In the genomic region with DNA sequence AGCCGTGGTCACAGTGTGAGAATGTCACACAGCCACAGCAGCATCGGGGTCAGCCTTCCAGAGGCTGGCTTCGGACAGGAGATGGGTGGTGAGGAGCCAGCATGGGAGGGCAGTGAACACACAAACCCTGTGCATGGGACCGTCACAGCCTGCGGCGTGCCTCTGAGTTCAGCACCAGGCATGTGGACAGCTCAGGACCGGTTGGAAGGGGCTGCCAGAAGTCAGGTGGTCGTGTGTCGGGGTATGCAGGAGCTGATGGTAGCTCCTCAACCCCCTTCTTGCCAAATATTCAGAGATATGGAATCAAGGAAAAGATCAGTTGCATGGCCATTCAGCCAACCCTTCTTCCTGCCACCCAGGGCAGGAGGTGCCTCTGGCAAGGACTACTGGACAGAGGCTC, we compare ENCODE assay signal across 4 cellular contexts.
TF ChIP-seq lines count a peak whose summit lies in the region.

No MANE protein-coding gene starts in this region.

TF ChIP-seq in SK-N-SH, 30 proteins besides CTCF, POLR2A, EP300 and RAD21:
- TF ChIP-seq, protein P1, sequence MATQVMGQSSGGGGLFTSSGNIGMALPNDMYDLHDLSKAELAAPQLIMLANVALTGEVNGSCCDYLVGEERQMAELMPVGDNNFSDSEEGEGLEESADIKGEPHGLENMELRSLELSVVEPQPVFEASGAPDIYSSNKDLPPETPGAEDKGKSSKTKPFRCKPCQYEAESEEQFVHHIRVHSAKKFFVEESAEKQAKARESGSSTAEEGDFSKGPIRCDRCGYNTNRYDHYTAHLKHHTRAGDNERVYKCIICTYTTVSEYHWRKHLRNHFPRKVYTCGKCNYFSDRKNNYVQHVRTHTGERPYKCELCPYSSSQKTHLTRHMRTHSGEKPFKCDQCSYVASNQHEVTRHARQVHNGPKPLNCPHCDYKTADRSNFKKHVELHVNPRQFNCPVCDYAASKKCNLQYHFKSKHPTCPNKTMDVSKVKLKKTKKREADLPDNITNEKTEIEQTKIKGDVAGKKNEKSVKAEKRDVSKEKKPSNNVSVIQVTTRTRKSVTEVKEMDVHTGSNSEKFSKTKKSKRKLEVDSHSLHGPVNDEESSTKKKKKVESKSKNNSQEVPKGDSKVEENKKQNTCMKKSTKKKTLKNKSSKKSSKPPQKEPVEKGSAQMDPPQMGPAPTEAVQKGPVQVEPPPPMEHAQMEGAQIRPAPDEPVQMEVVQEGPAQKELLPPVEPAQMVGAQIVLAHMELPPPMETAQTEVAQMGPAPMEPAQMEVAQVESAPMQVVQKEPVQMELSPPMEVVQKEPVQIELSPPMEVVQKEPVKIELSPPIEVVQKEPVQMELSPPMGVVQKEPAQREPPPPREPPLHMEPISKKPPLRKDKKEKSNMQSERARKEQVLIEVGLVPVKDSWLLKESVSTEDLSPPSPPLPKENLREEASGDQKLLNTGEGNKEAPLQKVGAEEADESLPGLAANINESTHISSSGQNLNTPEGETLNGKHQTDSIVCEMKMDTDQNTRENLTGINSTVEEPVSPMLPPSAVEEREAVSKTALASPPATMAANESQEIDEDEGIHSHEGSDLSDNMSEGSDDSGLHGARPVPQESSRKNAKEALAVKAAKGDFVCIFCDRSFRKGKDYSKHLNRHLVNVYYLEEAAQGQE (IDR thresholded peaks at IDR 0.05; ENCODE audit: low read depth, low read length): peak; percentile 89
- TF ChIP-seq SMC3 (IDR thresholded peaks at IDR 0.05; ENCODE audit: low read depth, low read length): no peak

TF ChIP-seq in SK-N-SH treated with all-trans-retinoic acid at 6 μM for 48 hours, 23 proteins besides CTCF, POLR2A, EP300 and RAD21 (continues in another document):
- TF ChIP-seq PPARA (CRISPR knock-in tag; IDR thresholded peaks at IDR 0.05; ENCODE audit: borderline replicate concordance) (no peak), ZNF8 (CRISPR knock-in tag; IDR thresholded peaks at IDR 0.05) (no peak), CSDC2 (CRISPR knock-in tag; IDR thresholded peaks at IDR 0.05) (no peak), ZFP30 (CRISPR knock-in tag; IDR thresholded peaks at IDR 0.05) (no peak), RARB (CRISPR knock-in tag; IDR thresholded peaks at IDR 0.05) (no peak), ZNF70 (CRISPR knock-in tag; IDR thresholded peaks at IDR 0.05) (no peak), SNAI2 (CRISPR knock-in tag; IDR thresholded peaks at IDR 0.05) (no peak), ARNTL (CRISPR knock-in tag; IDR thresholded peaks at IDR 0.05; ENCODE audit: borderline replicate concordance, low read depth) (no peak), ZC3H10 (CRISPR knock-in tag; IDR thresholded peaks at IDR 0.05) (no peak), OSR1 (CRISPR knock-in tag; IDR thresholded peaks at IDR 0.05) (no peak), BACH2 (CRISPR knock-in tag; IDR thresholded peaks at IDR 0.05; ENCODE audit: borderline replicate concordance) (no peak)
- TF ChIP-seq, protein P2, sequence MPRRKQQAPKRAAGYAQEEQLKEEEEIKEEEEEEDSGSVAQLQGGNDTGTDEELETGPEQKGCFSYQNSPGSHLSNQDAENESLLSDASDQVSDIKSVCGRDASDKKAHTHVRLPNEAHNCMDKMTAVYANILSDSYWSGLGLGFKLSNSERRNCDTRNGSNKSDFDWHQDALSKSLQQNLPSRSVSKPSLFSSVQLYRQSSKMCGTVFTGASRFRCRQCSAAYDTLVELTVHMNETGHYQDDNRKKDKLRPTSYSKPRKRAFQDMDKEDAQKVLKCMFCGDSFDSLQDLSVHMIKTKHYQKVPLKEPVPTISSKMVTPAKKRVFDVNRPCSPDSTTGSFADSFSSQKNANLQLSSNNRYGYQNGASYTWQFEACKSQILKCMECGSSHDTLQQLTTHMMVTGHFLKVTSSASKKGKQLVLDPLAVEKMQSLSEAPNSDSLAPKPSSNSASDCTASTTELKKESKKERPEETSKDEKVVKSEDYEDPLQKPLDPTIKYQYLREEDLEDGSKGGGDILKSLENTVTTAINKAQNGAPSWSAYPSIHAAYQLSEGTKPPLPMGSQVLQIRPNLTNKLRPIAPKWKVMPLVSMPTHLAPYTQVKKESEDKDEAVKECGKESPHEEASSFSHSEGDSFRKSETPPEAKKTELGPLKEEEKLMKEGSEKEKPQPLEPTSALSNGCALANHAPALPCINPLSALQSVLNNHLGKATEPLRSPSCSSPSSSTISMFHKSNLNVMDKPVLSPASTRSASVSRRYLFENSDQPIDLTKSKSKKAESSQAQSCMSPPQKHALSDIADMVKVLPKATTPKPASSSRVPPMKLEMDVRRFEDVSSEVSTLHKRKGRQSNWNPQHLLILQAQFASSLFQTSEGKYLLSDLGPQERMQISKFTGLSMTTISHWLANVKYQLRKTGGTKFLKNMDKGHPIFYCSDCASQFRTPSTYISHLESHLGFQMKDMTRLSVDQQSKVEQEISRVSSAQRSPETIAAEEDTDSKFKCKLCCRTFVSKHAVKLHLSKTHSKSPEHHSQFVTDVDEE (CRISPR knock-in tag; IDR thresholded peaks at IDR 0.05): no peak
- TF ChIP-seq, protein P3, sequence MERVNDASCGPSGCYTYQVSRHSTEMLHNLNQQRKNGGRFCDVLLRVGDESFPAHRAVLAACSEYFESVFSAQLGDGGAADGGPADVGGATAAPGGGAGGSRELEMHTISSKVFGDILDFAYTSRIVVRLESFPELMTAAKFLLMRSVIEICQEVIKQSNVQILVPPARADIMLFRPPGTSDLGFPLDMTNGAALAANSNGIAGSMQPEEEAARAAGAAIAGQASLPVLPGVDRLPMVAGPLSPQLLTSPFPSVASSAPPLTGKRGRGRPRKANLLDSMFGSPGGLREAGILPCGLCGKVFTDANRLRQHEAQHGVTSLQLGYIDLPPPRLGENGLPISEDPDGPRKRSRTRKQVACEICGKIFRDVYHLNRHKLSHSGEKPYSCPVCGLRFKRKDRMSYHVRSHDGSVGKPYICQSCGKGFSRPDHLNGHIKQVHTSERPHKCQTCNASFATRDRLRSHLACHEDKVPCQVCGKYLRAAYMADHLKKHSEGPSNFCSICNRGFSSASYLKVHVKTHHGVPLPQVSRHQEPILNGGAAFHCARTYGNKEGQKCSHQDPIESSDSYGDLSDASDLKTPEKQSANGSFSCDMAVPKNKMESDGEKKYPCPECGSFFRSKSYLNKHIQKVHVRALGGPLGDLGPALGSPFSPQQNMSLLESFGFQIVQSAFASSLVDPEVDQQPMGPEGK (CRISPR knock-in tag; IDR thresholded peaks at IDR 0.05; ENCODE audit: borderline replicate concordance): no peak

TF ChIP-seq in K562, 482 proteins besides CTCF, POLR2A, EP300 and RAD21 (continues in another document):
- TF ChIP-seq ZNF263 (CRISPR knock-in tag; IDR thresholded peaks at IDR 0.05; ENCODE audit: borderline replicate concordance) (0 out of 2 replicates have a peak, but pooled peaks have one; percentile 19), MIER1 (IDR thresholded peaks at IDR 0.05; ENCODE audit: low read depth) (peak; percentile 91), ZBTB7A (IDR thresholded peaks at IDR 0.05; ENCODE audit: borderline replicate concordance, control insufficient read depth, low read depth, low read length) (peak; percentile 73; the same call in 1 of the 2 replicates), EHMT2 (IDR thresholded peaks at IDR 0.05) (peak; percentile 95), U2AF2 (optimal IDR thresholded peaks at IDR 0.05; ENCODE audit: low read depth, low read length) (no peak)
- TF ChIP-seq, protein P4, sequence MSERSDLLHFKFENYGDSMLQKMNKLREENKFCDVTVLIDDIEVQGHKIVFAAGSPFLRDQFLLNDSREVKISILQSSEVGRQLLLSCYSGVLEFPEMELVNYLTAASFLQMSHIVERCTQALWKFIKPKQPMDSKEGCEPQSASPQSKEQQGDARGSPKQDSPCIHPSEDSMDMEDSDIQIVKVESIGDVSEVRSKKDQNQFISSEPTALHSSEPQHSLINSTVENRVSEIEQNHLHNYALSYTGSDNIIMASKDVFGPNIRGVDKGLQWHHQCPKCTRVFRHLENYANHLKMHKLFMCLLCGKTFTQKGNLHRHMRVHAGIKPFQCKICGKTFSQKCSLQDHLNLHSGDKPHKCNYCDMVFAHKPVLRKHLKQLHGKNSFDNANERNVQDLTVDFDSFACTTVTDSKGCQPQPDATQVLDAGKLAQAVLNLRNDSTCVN (CRISPR knock-in tag; IDR thresholded peaks at IDR 0.05): no peak
- TF ChIP-seq, protein P1 (CRISPR knock-in tag; IDR thresholded peaks at IDR 0.05; ENCODE audit: low read depth): peak; percentile 83; the same call in 1 of the 2 replicates
- TF ChIP-seq, protein P5, sequence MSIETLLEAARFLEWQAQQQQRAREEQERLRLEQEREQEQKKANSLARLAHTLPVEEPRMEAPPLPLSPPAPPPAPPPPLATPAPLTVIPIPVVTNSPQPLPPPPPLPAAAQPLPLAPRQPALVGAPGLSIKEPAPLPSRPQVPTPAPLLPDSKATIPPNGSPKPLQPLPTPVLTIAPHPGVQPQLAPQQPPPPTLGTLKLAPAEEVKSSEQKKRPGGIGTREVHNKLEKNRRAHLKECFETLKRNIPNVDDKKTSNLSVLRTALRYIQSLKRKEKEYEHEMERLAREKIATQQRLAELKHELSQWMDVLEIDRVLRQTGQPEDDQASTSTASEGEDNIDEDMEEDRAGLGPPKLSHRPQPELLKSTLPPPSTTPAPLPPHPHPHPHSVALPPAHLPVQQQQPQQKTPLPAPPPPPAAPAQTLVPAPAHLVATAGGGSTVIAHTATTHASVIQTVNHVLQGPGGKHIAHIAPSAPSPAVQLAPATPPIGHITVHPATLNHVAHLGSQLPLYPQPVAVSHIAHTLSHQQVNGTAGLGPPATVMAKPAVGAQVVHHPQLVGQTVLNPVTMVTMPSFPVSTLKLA (conservative IDR thresholded peaks at IDR 0.05): peak in 1 of 2 experiments; percentile 30; a peak in 1 of 4 replicates

TF ChIP-seq in liver, 16 proteins besides CTCF, POLR2A, EP300 and RAD21:
- TF ChIP-seq HNF4A (conservative IDR thresholded peaks at IDR 0.05) (no peak), YY1 (IDR thresholded peaks at IDR 0.05) (no peak)
- TF ChIP-seq, protein P1 (IDR thresholded peaks at IDR 0.05): peak; percentile 96
- TF ChIP-seq, protein P6, sequence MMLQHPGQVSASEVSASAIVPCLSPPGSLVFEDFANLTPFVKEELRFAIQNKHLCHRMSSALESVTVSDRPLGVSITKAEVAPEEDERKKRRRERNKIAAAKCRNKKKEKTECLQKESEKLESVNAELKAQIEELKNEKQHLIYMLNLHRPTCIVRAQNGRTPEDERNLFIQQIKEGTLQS (IDR thresholded peaks at IDR 0.05): no peak
TF ChIP-seq in liver: peak in this region for 1.
